10 cellular contexts compared by ENCODE assay signal in genomic region chr12:115451151-115451784, GRCh38.
DNase-seq lines count a peak whose midpoint lies in the region; ATAC-seq and TF ChIP-seq lines count a peak whose summit lies in the region.
"Had no signal": no experiment of that assay in that cellular context is flagged by ENCODE, and none has a peak within 500 bp of the region (broad histone marks: within the 10 kb centered on the region; RNA-seq: fewer than 3 reads in every experiment).

No MANE protein-coding gene starts in this region.

- peak overlapping the region; percentile 33 for H3K4me3 ChIP-seq in brain microvascular endothelial cell (ENCODE audit: low read depth, low read length)
- H3K4me3 ChIP-seq in tibial artery: peak overlapping the region; percentile 19 to 45

- no peaks in the 10 kb centered on the region for H3K9me3 Mint-ChIP-seq in activated T-cell treated with anti-CD3 and anti-CD28 coated beads, Interleukin-2, amount 50 U/mL, for 4 hours

- H3K27me3 ChIP-seq in brain microvascular endothelial cell (replicated peaks) (no peaks in the 10 kb centered on the region), tibial artery (peaks cover 0 to 16% of the 10 kb centered on the region in 2 donors)
- H3K27me3 ChIP-seq: adrenal gland had no signal

- peak overlapping the region; percentile 24 for H3K4me3 Mint-ChIP-seq in activated T-cell treated with anti-CD3 and anti-CD28 coated beads, Interleukin-2, amount 50 U/mL, for 4 hours

- TF ChIP-seq CTCF in brain microvascular endothelial cell (IDR thresholded peaks at IDR 0.05; ENCODE audit: low read depth, low read length, missing control alignments): no peak
- no peak for TF ChIP-seq CTCF in tibial artery (IDR thresholded peaks at IDR 0.05)

- H3K36me3 ChIP-seq in brain microvascular endothelial cell (replicated peaks) (no peaks in the 10 kb centered on the region), tibial artery (no peaks in the 10 kb centered on the region)
- H3K36me3 ChIP-seq: adrenal gland had no signal

- in situ Hi-C loops in brain microvascular endothelial cell (cut with HindIII; ENCODE audit: low pct_ligation_motif_present, low sequenced_read_pairs): no loop called here

- H3K27me3 Mint-ChIP-seq in activated T-cell treated with anti-CD3 and anti-CD28 coated beads, Interleukin-2, amount 50 U/mL, for 4 hours (ENCODE audit: low read depth): peaks cover 30% of the 10 kb centered on the region

- intact Hi-C loops in tibial artery (cut with DNase I; ENCODE audit: low total_unique reads): no loop called here

- H3K36me3 Mint-ChIP-seq in activated T-cell treated with anti-CD3 and anti-CD28 coated beads, Interleukin-2, amount 50 U/mL, for 4 hours (ENCODE audit: insufficient read depth): no peaks in the 10 kb centered on the region
- H3K36me3 Mint-ChIP-seq: CD4-positive, alpha-beta memory T cell had no signal

- H3K9me3 ChIP-seq in tibial artery: no peaks in the 10 kb centered on the region
- H3K9me3 ChIP-seq: adrenal gland had no signal

- peaks cover 4% of the 10 kb centered on the region for H3K4me1 Mint-ChIP-seq in activated T-cell treated with anti-CD3 and anti-CD28 coated beads, Interleukin-2, amount 50 U/mL, for 4 hours (ENCODE audit: low read depth)

- H3K27ac ChIP-seq in brain microvascular endothelial cell (no peak overlapping the region), tibial artery (no peak overlapping the region)

- no peak for DNase-seq in activated T-cell treated with anti-CD3 and anti-CD28 coated beads, Interleukin-2, amount 50 U/mL, for 4 hours
- DNase-seq in activated T-cell treated with anti-CD3 and anti-CD28 coated beads for 4 hours (no peak), brain microvascular endothelial cell (no peak), medulla oblongata (ENCODE audit: extremely low spot score) (peak; percentile 3), tibial artery (no peak), MV-4-11 (lab: John Stamatoyannopoulos, UW) (no peak), globus pallidus (ENCODE audit: low spot score) (no peak)
- DNase-seq in activated CD4-positive, alpha-beta T cell treated with anti-CD3 and anti-CD28 coated beads for 48 hours: no peak
- DNase-seq: CD4-positive, alpha-beta memory T cell had no signal

- peaks cover 0 to 10% (median 2%) of the 10 kb centered on the region in 4 donors for H3K4me1 ChIP-seq in tibial artery
- H3K4me1 ChIP-seq: adrenal gland had no signal

- ATAC-seq in activated T-cell treated with anti-CD3 and anti-CD28 coated beads, Interleukin-2, amount 50 U/mL, for 4 hours: no peak
